ENCODE assay signal across 8 cellular contexts in genomic region chr17:75404223-75404738, GRCh38. TPM values are rescaled to one million over a fixed set of nuclear protein-coding genes. Genes with fewer than 3 reads are reported as not detected.
DNase-seq lines count a peak whose midpoint lies in the region; ATAC-seq and TF ChIP-seq lines count a peak whose summit lies in the region.

No MANE protein-coding gene starts in this region.

- ATAC-seq in activated T-cell treated with anti-CD3 and anti-CD28 coated beads, Interleukin-2, amount 50 U/mL, for 72 hours (replicated peaks in 1 of 2) = no peak
- ATAC-seq in GM21737 (IDR thresholded peaks at IDR 0.05; ENCODE audit: unreplicated experiment) = no peak

- no TSS peak for BruUV-seq in OCI-LY7 (replicated peaks; lab: Mats Ljungman, UMichigan)

- H3K4me3 ChIP-seq in HUES64 (ENCODE audit: low read length) (peak overlapping the region; percentile 76), OCI-LY7 (ENCODE audit: low read depth, low read length, poor library complexity, severe bottlenecking) (peak overlapping the region; percentile 84), fibroblast of lung (replicated peaks in 1 of 4; ENCODE audit: control extremely low read depth in 1 of 4, insufficient read depth in 1 of 4, low read depth in 3 of 4, low read length in 4 of 4) (peak overlapping the region; percentile 44 to 96 (median 94)), muscle layer of duodenum (ENCODE audit: low read depth in 1 of 2, low read length in 2 of 2) (peak overlapping the region; percentile 91 to 97), suprapubic skin (peak overlapping the region; percentile 100)

- H4K20me1 ChIP-seq in OCI-LY7 (ENCODE audit: insufficient read depth, low read length) = peaks cover 20% of the 10 kb centered on the region
- no peaks in the 10 kb centered on the region for H4K20me1 ChIP-seq in fibroblast of lung (ENCODE audit: control insufficient read depth, extremely low read depth, insufficient read depth, low read length)

- H3K9ac ChIP-seq in HUES64 (ENCODE audit: low read depth, low read length) = peak overlapping the region; percentile 95
- no peak overlapping the region for H3K9ac ChIP-seq in fibroblast of lung (ENCODE audit: insufficient read depth, low read length)

- H3K4me1 Mint-ChIP-seq in activated T-cell treated with anti-CD3 and anti-CD28 coated beads, Interleukin-2, amount 50 U/mL, for 72 hours (ENCODE audit: low read depth) = peaks cover 52% of the 10 kb centered on the region

- peaks cover 5% of the 10 kb centered on the region; the same call in 1 of the 2 replicates for H3K4me1 ChIP-seq in HUES64 (ENCODE audit: insufficient read depth, low read length)
- peaks cover 51% of the 10 kb centered on the region for H3K4me1 ChIP-seq in OCI-LY7 (ENCODE audit: insufficient read depth, low read length, poor library complexity, severe bottlenecking)
- peaks cover 5% of the 10 kb centered on the region for H3K4me1 ChIP-seq in fibroblast of lung (ENCODE audit: control insufficient read depth, extremely low read depth, insufficient read depth, low read length)
- peaks cover 10 to 29% of the 10 kb centered on the region in 2 donors for H3K4me1 ChIP-seq in muscle layer of duodenum (ENCODE audit: control insufficient read depth in 1 of 2, insufficient read depth in 2 of 2, low read length in 2 of 2)
- H3K4me1 ChIP-seq in suprapubic skin = peaks cover 37% of the 10 kb centered on the region

- H3K79me2 ChIP-seq in OCI-LY7 (ENCODE audit: insufficient read depth, low read depth, low read length) (peaks cover 62% of the 10 kb centered on the region), fibroblast of lung (ENCODE audit: control insufficient read depth, insufficient read depth, low read length) (peaks cover 56% of the 10 kb centered on the region)

- H3K9me3 Mint-ChIP-seq in activated T-cell treated with anti-CD3 and anti-CD28 coated beads, Interleukin-2, amount 50 U/mL, for 72 hours = no peaks in the 10 kb centered on the region

- CTCF ChIA-PET in OCI-LY7 (lab: Charles Lee; ENCODE audit: unreplicated experiment) = interaction anchor here (0.6 kb wide), 1 partner anchor 107 kb away, joined by 4 read pairs; no protein-coding TSS in a partner anchor

- TF ChIP-seq CTCF in OCI-LY7 (conservative IDR thresholded peaks at IDR 0.05; ENCODE audit: low read length) (peak; percentile 95), fibroblast of lung (conservative IDR thresholded peaks at IDR 0.05 in 1 of 2, IDR thresholded peaks at IDR 0.05 in 1 of 2; ENCODE audit: low read depth in 1 of 2, low read length in 2 of 2) (peak; percentile 98 to 99), suprapubic skin (IDR thresholded peaks at IDR 0.05) (peak; percentile 68 to 79)

- H3K27me3 ChIP-seq in HUES64 (ENCODE audit: insufficient read depth, low read length) = no peaks in the 10 kb centered on the region
- H3K27me3 ChIP-seq in fibroblast of lung (ENCODE audit: control insufficient read depth, insufficient read depth, low read length) = no peaks in the 10 kb centered on the region
- no peaks in the 10 kb centered on the region for H3K27me3 ChIP-seq in muscle layer of duodenum (ENCODE audit: low read depth, low read length)
- H3K27me3 ChIP-seq in suprapubic skin = no peaks in the 10 kb centered on the region

- no peak overlapping the region for H2AFZ ChIP-seq in OCI-LY7 (ENCODE audit: low read length)
- H2AFZ ChIP-seq in fibroblast of lung (ENCODE audit: low read length) = no peak overlapping the region

- 3% methylated on average over 15 of the region's 15 CpGs for WGBS in HUES64
- under 1% methylated on average over 15 of the region's 15 CpGs for WGBS in suprapubic skin

- H3K27ac ChIP-seq in HUES64 (ENCODE audit: low read depth, low read length) = no peak overlapping the region
- peak overlapping the region; percentile 81 for H3K27ac ChIP-seq in OCI-LY7 (ENCODE audit: low read depth, low read length, poor library complexity, severe bottlenecking)
- peak overlapping the region; percentile 84 for H3K27ac ChIP-seq in fibroblast of lung (ENCODE audit: insufficient read depth, low read length)
- H3K27ac ChIP-seq in muscle layer of duodenum (ENCODE audit: low read length) = peak overlapping the region; percentile 84
- H3K27ac ChIP-seq in suprapubic skin = peak overlapping the region; percentile 94

- H3K36me3 ChIP-seq in HUES64 (ENCODE audit: insufficient read depth, low read length) (no peaks in the 10 kb centered on the region), OCI-LY7 (ENCODE audit: insufficient read depth, low read length) (peaks cover 49% of the 10 kb centered on the region), fibroblast of lung (ENCODE audit: control insufficient read depth, insufficient read depth, low read length) (no peaks in the 10 kb centered on the region), muscle layer of duodenum (ENCODE audit: control insufficient read depth in 1 of 2, insufficient read depth in 2 of 2, low read length in 2 of 2) (peaks cover 0 to 5% of the 10 kb centered on the region in 2 donors), suprapubic skin (no peaks in the 10 kb centered on the region)

- POLR2A ChIA-PET in OCI-LY7 (lab: Charles Lee) = interaction anchor here (0.6 to 3.2 kb wide), 7 partner anchors 10 to 347 kb away, joined by 3 to 24 read pairs (median 4); no protein-coding TSS in a partner anchor

- H3K27ac Mint-ChIP-seq in activated T-cell treated with anti-CD3 and anti-CD28 coated beads, Interleukin-2, amount 50 U/mL, for 72 hours = peak overlapping the region; percentile 83

- H3K4me2 ChIP-seq in OCI-LY7 (ENCODE audit: low read length) (peak overlapping the region; percentile 81), fibroblast of lung (ENCODE audit: extremely low read depth, insufficient read depth, low read length) (peak overlapping the region; percentile 46)

- no peak for TF ChIP-seq EP300 in suprapubic skin (IDR thresholded peaks at IDR 0.05)

- H3K9me3 ChIP-seq in HUES64 (ENCODE audit: insufficient read depth, low read depth, low read length) = no peaks in the 10 kb centered on the region
- H3K9me3 ChIP-seq in OCI-LY7 (ENCODE audit: low read length) = peaks cover 7% of the 10 kb centered on the region; the same call in 1 of the 2 replicates
- H3K9me3 ChIP-seq in fibroblast of lung (ENCODE audit: control insufficient read depth, insufficient read depth, low read depth, low read length) = no peaks in the 10 kb centered on the region
- H3K9me3 ChIP-seq in muscle layer of duodenum (ENCODE audit: control insufficient read depth in 1 of 2, low read length in 2 of 2) = no peaks in the 10 kb centered on the region
- no peaks in the 10 kb centered on the region for H3K9me3 ChIP-seq in suprapubic skin

- H3K27me3 Mint-ChIP-seq in activated T-cell treated with anti-CD3 and anti-CD28 coated beads, Interleukin-2, amount 50 U/mL, for 72 hours (ENCODE audit: low read depth) = no peaks in the 10 kb centered on the region

- peaks cover 4 to 11% of the 10 kb centered on the region in 2 donors for H3K36me3 Mint-ChIP-seq in activated T-cell treated with anti-CD3 and anti-CD28 coated beads, Interleukin-2, amount 50 U/mL, for 72 hours (ENCODE audit: insufficient read depth in 2 of 2)

- no peak for TF ChIP-seq POLR2A in suprapubic skin (IDR thresholded peaks at IDR 0.05)

- intact Hi-C loops in OCI-LY7 (cut with micrococcal nuclease; ENCODE audit: unreplicated experiment) = loop anchor here (1.0 to 5.0 kb wide), 4 partner anchors 37 to 133 kb away; partner anchors contain the start of gene MIF4GD

- peak; percentile 42 for DNase-seq in COLO668 (lab: John Stamatoyannopoulos, UW; ENCODE audit: unreplicated experiment)
- DNase-seq in OCI-LY7 (ENCODE audit: low spot score) = peak; percentile 83
- DNase-seq in activated T-cell treated with anti-CD3 and anti-CD28 coated beads, Interleukin-2, amount 50 U/mL, for 72 hours = peak; percentile 62 to 71
- DNase-seq in fibroblast of lung (ENCODE audit: low read depth in 2 of 2) = peak; percentile 74 to 86
- DNase-seq in suprapubic skin (ENCODE audit: low spot score in 2 of 2) = peak in 1 of 2 donors; percentile 70

- H3K4me3 Mint-ChIP-seq in activated T-cell treated with anti-CD3 and anti-CD28 coated beads, Interleukin-2, amount 50 U/mL, for 72 hours = peak overlapping the region; percentile 86 to 93

- H3K9me2 ChIP-seq in OCI-LY7 (ENCODE audit: insufficient read depth, low read length) = no peaks in the 10 kb centered on the region

RNA-seq across cellular contexts. Expression of gene GRB2, which starts 1.2 kb away (rescaled TPM):
- polyA plus RNA-seq in HUES64 (2013, experiment 1 of 2) = 58.3 TPM
- polyA plus RNA-seq in HUES64 (2013, experiment 2 of 2) = 53.7 TPM
- total RNA-seq in OCI-LY7 (2014; rRNA removed; shearing (Covaris generic)) = 240 and 244 TPM in 2 replicates
- 294 and 308 TPM in 2 replicates for total RNA-seq in OCI-LY7 (2022)
- total RNA-seq in activated T-cell treated with anti-CD3 and anti-CD28 coated beads, Interleukin-2, amount 50 U/mL, for 72 hours = 100 to 1,000 TPM; 209 to 218 TPM
- total RNA-seq in fibroblast of lung = 56.0 and 68.9 TPM in 2 replicates
- polyA plus RNA-seq in fibroblast of lung = 69.7 and 79.8 TPM in 2 replicates
- polyA plus RNA-seq in fibroblast of lung (2012) = 67.0 and 75.7 TPM in 2 replicates
- polyA minus RNA-seq in fibroblast of lung (ENCODE audit: low replicate concordance) = 81.9 and 86.8 TPM in 2 replicates
- total RNA-seq in suprapubic skin = 10 to 100 TPM; 44.9 to 62.6 (median 58.7) TPM

RNA-seq across cellular contexts. Expression of gene TMEM94, which starts 52.2 kb away (rescaled TPM):
- 35.3 TPM for polyA plus RNA-seq in HUES64 (2013, experiment 1 of 2)
- 46.3 TPM for polyA plus RNA-seq in HUES64 (2013, experiment 2 of 2)
- total RNA-seq in OCI-LY7 (2014; rRNA removed; shearing (Covaris generic)) = 36.9 and 60.6 TPM in 2 replicates
- 109 and 121 TPM in 2 replicates for total RNA-seq in OCI-LY7 (2022)
- 10 to 100 TPM; 70.7 to 76.4 TPM for total RNA-seq in activated T-cell treated with anti-CD3 and anti-CD28 coated beads, Interleukin-2, amount 50 U/mL, for 72 hours
- total RNA-seq in fibroblast of lung = 19.8 and 35.0 TPM in 2 replicates
- 18.3 and 25.2 TPM in 2 replicates for polyA plus RNA-seq in fibroblast of lung
- polyA plus RNA-seq in fibroblast of lung (2012) = 24.9 and 29.9 TPM in 2 replicates
- polyA minus RNA-seq in fibroblast of lung (ENCODE audit: low replicate concordance) = 90.2 and 139 TPM in 2 replicates
- 100 to 1,000 TPM in 1 of 4 donors, 10 to 100 TPM in 3; 50.0 to 147 (median 81.7) TPM for total RNA-seq in suprapubic skin
